8 cellular contexts compared by ENCODE assay signal in the genomic region with DNA sequence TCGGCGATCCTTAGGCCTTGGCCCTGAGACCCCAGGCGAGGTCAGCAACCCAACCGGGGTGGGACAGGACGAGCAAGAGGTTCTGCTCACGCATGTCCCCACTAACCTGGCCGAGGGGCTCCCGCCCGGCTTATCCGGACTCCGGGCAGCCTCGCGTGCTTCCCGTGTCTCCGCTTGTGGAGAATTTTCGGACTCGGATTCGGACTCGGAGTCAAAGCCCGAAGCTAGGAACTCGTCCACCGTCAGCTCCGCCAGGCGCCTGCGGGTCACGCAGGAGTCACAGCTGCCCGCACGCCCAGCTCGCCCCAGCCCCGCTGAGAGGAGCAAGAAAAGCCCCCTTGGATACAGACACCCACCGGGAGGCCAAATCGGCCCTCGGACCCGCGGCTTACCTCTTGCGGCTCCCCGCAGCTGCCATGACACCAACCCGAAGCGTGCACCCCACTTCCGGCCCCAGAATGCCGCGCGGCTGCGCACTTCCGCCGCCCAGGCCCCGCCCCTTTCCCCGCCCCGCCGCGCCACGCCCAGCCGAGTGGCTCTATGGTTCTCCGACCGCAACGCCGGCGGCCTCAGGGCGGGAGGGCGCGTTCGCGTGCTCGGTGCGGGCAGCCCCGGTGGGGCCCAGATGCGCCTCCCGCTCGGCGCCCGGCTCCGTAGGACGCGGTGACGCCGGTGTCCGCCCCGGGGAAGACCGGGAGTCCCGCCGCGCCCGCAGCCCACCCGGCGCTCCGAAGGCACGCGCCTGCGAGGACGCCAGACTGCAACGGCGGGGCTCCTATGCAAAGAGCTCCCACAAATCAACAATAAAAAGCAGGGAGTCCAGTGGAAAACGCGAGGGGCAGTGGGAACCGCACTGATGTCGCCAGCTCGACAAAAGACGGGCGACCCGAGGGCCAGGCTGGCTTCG. TPM values are rescaled to one million over a fixed set of nuclear protein-coding genes. Genes with fewer than 3 reads are reported as not detected.
DNase-seq lines count a peak whose midpoint lies in the region; TF ChIP-seq lines count a peak whose summit lies in the region.

NOC2L (minus strand) TSS at position 434 of the 907 bp plus-strand sequence; CDS start at position 418, 16 bp downstream.

- no peak for TF ChIP-seq EP300 in SK-N-SH (IDR thresholded peaks at IDR 0.05; ENCODE audit: borderline replicate concordance in 1 of 2, low read depth in 1 of 2, low read length in 1 of 2)

- peak within 1 kb of the TSS; percentile 85 for H3K4me2 ChIP-seq in SK-N-SH
- H3K4me2 ChIP-seq in osteoblast (ENCODE audit: insufficient read depth, low read length) = peak within 1 kb of the TSS; percentile 99

- peaks cover 26% of the 10 kb centered on the region for H3K4me1 Mint-ChIP-seq in activated naive CD4-positive, alpha-beta T cell treated with anti-CD3 and anti-CD28 coated beads, Interleukin-2, amount 10 ng/mL, durations not matched to agents 7 days and 5 days

- H3K4me3 ChIP-seq in MG63 (peak within 1 kb of the TSS; percentile 88), SK-N-SH (ENCODE audit: low read depth in 2 of 2, low read length in 1 of 2) (peak within 1 kb of the TSS; percentile 74 to 91), osteoblast (ENCODE audit: insufficient read depth, low read length) (peak within 1 kb of the TSS; percentile 91), testis (peak within 1 kb of the TSS; percentile 98)

- H3K27me3 ChIP-seq in MG63 (no peaks in the 10 kb centered on the region), SK-N-SH (ENCODE audit: insufficient read depth) (no peaks in the 10 kb centered on the region), osteoblast (ENCODE audit: insufficient read depth, low read length) (no peaks in the 10 kb centered on the region), testis (no peaks in the 10 kb centered on the region)

- no peaks in the 10 kb centered on the region for H3K9me2 ChIP-seq in SK-N-SH

- no peaks in the 10 kb centered on the region for H4K20me1 ChIP-seq in SK-N-SH (ENCODE audit: insufficient read depth)
- peaks cover 33% of the 10 kb centered on the region for H4K20me1 ChIP-seq in osteoblast (ENCODE audit: insufficient read depth, low read length)

- TF ChIP-seq POLR2A in testis (IDR thresholded peaks at IDR 0.05) = no peak

- peak within 1 kb of the TSS; percentile 64 for H3K27ac Mint-ChIP-seq in activated naive CD4-positive, alpha-beta T cell treated with anti-CD3 and anti-CD28 coated beads, Interleukin-2, amount 10 ng/mL, durations not matched to agents 7 days and 5 days

- CTCF ChIA-PET in SK-N-SH (lab: Yijun Ruan, JAX) = interaction anchor here (0.8 to 2.1 kb wide), 7 partner anchors 12 to 90 kb away, joined by 3 to 14 read pairs (median 4); no protein-coding TSS in a partner anchor
- CTCF ChIA-PET in activated naive CD4-positive, alpha-beta T cell treated with anti-CD3 and anti-CD28 coated beads, Interleukin-2, amount 10 ng/mL, durations not matched to agents 7 days and 5 days (lab: Charles Lee) = no interaction called here

- peaks cover 4 to 17% of the 10 kb centered on the region in 2 experiments; a peak in 2 of 4 replicates for H3K4me1 ChIP-seq in SK-N-SH (ENCODE audit: control insufficient read depth in 1 of 2, insufficient read depth in 2 of 2, low read depth in 1 of 2, low read length in 1 of 2)
- peaks cover 12% of the 10 kb centered on the region for H3K4me1 ChIP-seq in osteoblast (ENCODE audit: insufficient read depth, low read length)
- peaks cover 13% of the 10 kb centered on the region for H3K4me1 ChIP-seq in testis

- H3K9me3 ChIP-seq in MG63 (no peaks in the 10 kb centered on the region), SK-N-SH (no peaks in the 10 kb centered on the region), osteoblast (ENCODE audit: low read depth, low read length) (no peaks in the 10 kb centered on the region), testis (no peaks in the 10 kb centered on the region)

- H3K9ac ChIP-seq in SK-N-SH = peak within 1 kb of the TSS; percentile 76

- POLR2A ChIA-PET in SK-N-SH (lab: Yijun Ruan, JAX) = interaction anchor here (0.8 to 1.3 kb wide), 2 partner anchors 12 to 13 kb away, joined by 3 to 4 read pairs; no protein-coding TSS in a partner anchor

- H2AFZ ChIP-seq in SK-N-SH (ENCODE audit: low read depth) = peak within 1 kb of the TSS; percentile 74; the same call in 1 of the 2 replicates
- peak within 1 kb of the TSS; percentile 76 for H2AFZ ChIP-seq in osteoblast (ENCODE audit: low read length)

- DNase-seq in EH (ENCODE audit: low read depth) (peak; percentile 87), GOT3 (lab: John Stamatoyannopoulos, UW) (peak; percentile 78), MG63 (peak; percentile 90), SK-N-SH (peak; percentile 95), globus pallidus (ENCODE audit: low spot score) (peak; percentile 80), osteoblast (ENCODE audit: insufficient read length, low spot score, missing footprints) (peak; percentile 100), testis (peak; percentile 95)
- DNase-seq in activated naive CD4-positive, alpha-beta T cell treated with anti-CD3 and anti-CD28 coated beads, Interleukin-2, amount 10 ng/mL, durations not matched to agents 7 days and 5 days = peak; percentile 96

- H3K9me3 Mint-ChIP-seq in activated naive CD4-positive, alpha-beta T cell treated with anti-CD3 and anti-CD28 coated beads, Interleukin-2, amount 10 ng/mL, durations not matched to agents 7 days and 5 days = no peaks in the 10 kb centered on the region

- intact Hi-C loops in testis (cut with DNase I; ENCODE audit: low total_unique reads) = no loop called here

- 22% methylated on average over 24 of the region's 101 CpGs for WGBS in SK-N-SH (ENCODE audit: low lambda C conversion rate)
- 0 to 10% methylated on average over 17 to 71 of the region's 101 CpGs for WGBS in testis, 2 donors

- no peak for TF ChIP-seq RAD21 in SK-N-SH (IDR thresholded peaks at IDR 0.05; ENCODE audit: low read length)

- H3K4me3 Mint-ChIP-seq in activated naive CD4-positive, alpha-beta T cell treated with anti-CD3 and anti-CD28 coated beads, Interleukin-2, amount 10 ng/mL, durations not matched to agents 7 days and 5 days = peak within 1 kb of the TSS; percentile 88

- H3F3A ChIP-seq in SK-N-SH (replicated peaks; ENCODE audit: insufficient read depth) = no peaks in the 10 kb centered on the region

- H3K36me3 Mint-ChIP-seq in activated naive CD4-positive, alpha-beta T cell treated with anti-CD3 and anti-CD28 coated beads, Interleukin-2, amount 10 ng/mL, durations not matched to agents 7 days and 5 days = peaks cover 17% of the 10 kb centered on the region

- H3K79me2 ChIP-seq in SK-N-SH (ENCODE audit: insufficient read depth) (peaks cover 21% of the 10 kb centered on the region), osteoblast (ENCODE audit: insufficient read depth, low read length) (peaks cover 31% of the 10 kb centered on the region)

- H3K27me3 Mint-ChIP-seq in activated naive CD4-positive, alpha-beta T cell treated with anti-CD3 and anti-CD28 coated beads, Interleukin-2, amount 10 ng/mL, durations not matched to agents 7 days and 5 days = peaks cover 6% of the 10 kb centered on the region

- H3K27ac ChIP-seq in SK-N-SH (ENCODE audit: low read depth in 2 of 2, low read length in 1 of 2) (peak within 1 kb of the TSS in 1 of 2 experiments; percentile 47; a peak in 1 of 4 replicates), osteoblast (ENCODE audit: low read depth, low read length) (peak within 1 kb of the TSS; percentile 77), testis (peak within 1 kb of the TSS in 1 of 2 donors; percentile 24)

- TF ChIP-seq CTCF in SK-N-SH (IDR thresholded peaks at IDR 0.05) (no peak), osteoblast (IDR thresholded peaks at IDR 0.05; ENCODE audit: extremely low read depth, low read depth, low read length) (no peak), testis (IDR thresholded peaks at IDR 0.05) (no peak)

- H3K36me3 ChIP-seq in MG63 (peaks cover 32% of the 10 kb centered on the region), SK-N-SH (replicated peaks in 1 of 2; ENCODE audit: control insufficient read depth in 1 of 2, insufficient read depth in 2 of 2, low read length in 1 of 2) (peaks cover 0 to 42% of the 10 kb centered on the region in 2 experiments), osteoblast (ENCODE audit: insufficient read depth, low read length) (peaks cover 36% of the 10 kb centered on the region), testis (ENCODE audit: low read depth, missing control alignments) (no peaks in the 10 kb centered on the region)

TF ChIP-seq in SK-N-SH, 30 proteins besides CTCF, POLR2A, EP300 and RAD21 (continues in another document):
- TF ChIP-seq POLR2AphosphoS5 (IDR thresholded peaks at IDR 0.05; ENCODE audit: low read depth, low read length) = peak; percentile 81
- TF ChIP-seq TAF1 (IDR thresholded peaks at IDR 0.05; ENCODE audit: borderline replicate concordance, low read depth, low read length) = peak; percentile 92
- 0 out of 2 replicates have a peak, but pooled peaks have one; percentile 45 for TF ChIP-seq SIN3A (IDR thresholded peaks at IDR 0.05; ENCODE audit: borderline replicate concordance, low read depth, low read length)
- peak; percentile 86 for TF ChIP-seq GABPA (IDR thresholded peaks at IDR 0.05; ENCODE audit: low read depth)
- peak; percentile 84 for TF ChIP-seq MAX (IDR thresholded peaks at IDR 0.05; ENCODE audit: low read depth)

RNA-seq across cellular contexts. Expression of gene NOC2L, which starts in this region (rescaled TPM):
- total RNA-seq in MG63 (2014; rRNA removed; shearing (Covaris generic); ENCODE audit: low replicate concordance) = 176 and 277 TPM in 2 replicates
- polyA plus RNA-seq in SK-N-SH (2012; rRNA removed) (114 and 124 TPM in 2 replicates), testis (ENCODE audit: insufficient read depth, low read depth, low replicate concordance) (78.3 TPM)
- polyA plus RNA-seq in SK-N-SH (2012; cell fraction: cytosol; rRNA removed) = 77.5 and 83.1 TPM in 2 replicates
- polyA plus RNA-seq in SK-N-SH (2012; cell fraction: nucleus; rRNA removed) = 214 and 215 TPM in 2 replicates
- total RNA-seq in osteoblast (47.7 and 47.8 TPM in 2 replicates), testis (10 to 100 TPM; 82.5 to 94.0 TPM)
